21 cellular contexts compared by ENCODE assay signal in the genomic region with DNA sequence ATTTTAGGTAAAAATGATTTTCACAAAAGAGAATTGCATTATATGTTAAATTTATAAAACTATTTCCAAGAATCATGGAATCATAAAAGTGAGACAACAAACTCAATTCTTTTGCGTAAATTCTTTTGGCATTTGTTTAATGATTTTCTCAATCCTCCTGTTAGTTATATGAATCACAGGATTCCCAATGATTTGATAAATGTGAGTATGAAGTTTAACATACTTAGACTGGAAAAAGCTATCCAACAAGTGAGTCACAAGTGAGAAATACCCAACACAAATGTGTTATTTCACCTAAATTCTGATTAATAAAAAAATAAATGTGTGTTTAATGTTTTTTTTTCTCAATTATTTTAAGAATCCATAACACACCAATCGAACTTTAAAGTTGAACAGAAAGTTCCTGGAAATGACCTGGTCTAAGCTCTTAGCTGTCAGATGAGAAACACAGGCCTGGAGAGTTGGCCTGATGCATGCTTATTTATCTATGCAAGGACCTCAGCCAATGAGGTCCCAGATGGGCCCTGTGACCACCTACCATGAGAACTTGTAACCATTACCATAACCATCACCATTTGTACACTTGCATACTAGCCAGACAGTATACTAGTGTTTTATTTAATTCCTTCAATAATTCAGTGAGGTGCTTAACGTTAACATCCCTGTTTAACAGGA.
A peak's percentile ranks its signal among the peaks of the same experiment; 100 is the strongest.
DNase-seq lines count a peak whose midpoint lies in the region; ATAC-seq and TF ChIP-seq lines count a peak whose summit lies in the region.
"Had no signal": no experiment of that assay in that cellular context is flagged by ENCODE, and none has a peak within 500 bp of the region (broad histone marks: within the 10 kb centered on the region; RNA-seq: fewer than 3 reads in every experiment).

No MANE protein-coding gene starts in this region.

- H3K4me2 ChIP-seq in GM23248 (ENCODE audit: unreplicated experiment), result peak overlapping the region; percentile 60
- H3K4me2 ChIP-seq in skeletal muscle satellite cell (ENCODE audit: low read length), result no peak overlapping the region
- H3K4me2 ChIP-seq: BLaER1, neural progenitor cell, PC-9 had no signal

- in situ Hi-C loops in GM23248 (cut with MboI) (no loop called here), astrocyte of the spinal cord (cut with HindIII; ENCODE audit: low sequenced_read_pairs) (no loop called here)

- H3K4me1 ChIP-seq in GM23248 (ENCODE audit: insufficient read depth) (peaks cover 55% of the 10 kb centered on the region), right cardiac atrium (ENCODE audit: control insufficient read depth, insufficient read depth, low read length) (peaks cover 6% of the 10 kb centered on the region), skeletal muscle satellite cell (ENCODE audit: control insufficient read depth, insufficient read depth, low read length) (peaks cover 50% of the 10 kb centered on the region)
- H3K4me1 ChIP-seq: BLaER1 had no signal

- no peak overlapping the region for H2AFZ ChIP-seq in GM23248
- H2AFZ ChIP-seq: neural progenitor cell, PC-9 had no signal

- no peaks in the 10 kb centered on the region for H3K79me2 ChIP-seq in GM23248 (ENCODE audit: insufficient read depth)

- TF ChIP-seq CTCF in astrocyte of the spinal cord (IDR thresholded peaks at IDR 0.05; ENCODE audit: low read depth, low read length), result no peak

- H3K27me3 Mint-ChIP-seq in effector memory CD8-positive, alpha-beta T cell, result peaks cover 0 to 9% of the 10 kb centered on the region in 2 donors
- no peaks in the 10 kb centered on the region for H3K27me3 Mint-ChIP-seq in T-helper 17 cell

- no peak overlapping the region for H3K4me3 ChIP-seq in GM23248
- H3K4me3 ChIP-seq in astrocyte of the spinal cord (ENCODE audit: low read depth, low read length), result no peak overlapping the region
- no peak overlapping the region for H3K4me3 ChIP-seq in right cardiac atrium (ENCODE audit: low read length)
- no peak overlapping the region for H3K4me3 ChIP-seq in skeletal muscle satellite cell (ENCODE audit: low read length)
- H3K4me3 ChIP-seq: BLaER1, coronary artery, neural progenitor cell, PC-9 had no signal

- H3K9ac ChIP-seq in GM23248 (0 out of 2 replicates have a peak overlapping the region, but pooled peaks have one; percentile 6), skeletal muscle satellite cell (ENCODE audit: low read depth, low read length) (peak overlapping the region; percentile 44)
- H3K9ac ChIP-seq: BLaER1, neural progenitor cell had no signal

- H3K4me3 Mint-ChIP-seq in effector memory CD8-positive, alpha-beta T cell, result no peak overlapping the region
- no peak overlapping the region for H3K4me3 Mint-ChIP-seq in T-helper 17 cell
- H3K4me3 Mint-ChIP-seq: immature natural killer cell, neural progenitor cell had no signal

- H3K27ac Mint-ChIP-seq in effector memory CD8-positive, alpha-beta T cell, result no peak overlapping the region
- H3K27ac Mint-ChIP-seq in T-helper 17 cell, result no peak overlapping the region
- H3K27ac Mint-ChIP-seq: immature natural killer cell, neural progenitor cell had no signal

- H3K4me1 Mint-ChIP-seq in effector memory CD8-positive, alpha-beta T cell (ENCODE audit: low read depth in 2 of 2), result no peaks in the 10 kb centered on the region
- H3K4me1 Mint-ChIP-seq in T-helper 17 cell, result no peaks in the 10 kb centered on the region
- H3K4me1 Mint-ChIP-seq: immature natural killer cell had no signal

- ATAC-seq in right cardiac atrium, result peak; percentile 20 to 26
- ATAC-seq in effector memory CD8-positive, alpha-beta T cell (replicated peaks), result no peak
- no peak for ATAC-seq in T-helper 17 cell

- H3K27ac ChIP-seq in GM23248 (peak overlapping the region; percentile 78), right cardiac atrium (ENCODE audit: low read length) (no peak overlapping the region)
- H3K27ac ChIP-seq: BLaER1, neural progenitor cell, PC-9 had no signal

- DNase-seq in GM23248 (peak; percentile 64), astrocyte of the spinal cord (ENCODE audit: low read depth, low spot score) (peak; percentile 39), right cardiac atrium (peak in 2 of 3 donors; percentile 34 to 50), cerebellar cortex (ENCODE audit: low spot score) (no peak), T-helper 17 cell (no peak)
- no peak for DNase-seq in activated CD4-positive, CD25-positive, alpha-beta regulatory T cell treated with anti-CD3 and anti-CD28 coated beads, Interleukin-2, amount 50 U/mL, for 72 hours
- no peak for DNase-seq in effector memory CD8-positive, alpha-beta T cell
- DNase-seq: activated CD4-positive, alpha-beta T cell treated with anti-CD3 and anti-CD28 coated beads for 4 hours; activated gamma-delta T cell; amygdala; glutamatergic neuron; immature natural killer cell; NCI-H1105 treated with DMSO at 0.1 percent for 48 hours; PC-9; stimulated activated CD4-positive, alpha-beta T cell treated with anti-CD3 and anti-CD28 coated beads, Interleukin-2, amount 100 ng/mL, for 48 hours; substantia nigra; T1000 had no signal

- WGBS in GM23248 (ENCODE audit: low coverage in 1 of 2, low lambda C conversion rate in 2 of 2, missing lambda C conversion rate in 2 of 2), 2 experiments, result 17 to 19% methylated on average over 3 of the region's 3 CpGs
- WGBS in right cardiac atrium, result 72% methylated on average over 3 of the region's 3 CpGs

- H3K27me3 ChIP-seq in GM23248 (replicated peaks; ENCODE audit: insufficient read depth), result no peaks in the 10 kb centered on the region
- no peaks in the 10 kb centered on the region for H3K27me3 ChIP-seq in right cardiac atrium (ENCODE audit: control insufficient read depth, insufficient read depth)
- H3K27me3 ChIP-seq in skeletal muscle satellite cell (ENCODE audit: control insufficient read depth, insufficient read depth, low read length), result no peaks in the 10 kb centered on the region
- H3K27me3 ChIP-seq: BLaER1, neural progenitor cell had no signal

- no peaks in the 10 kb centered on the region for H3K36me3 ChIP-seq in GM23248 (ENCODE audit: low read depth)
- H3K36me3 ChIP-seq in skeletal muscle satellite cell (ENCODE audit: insufficient read depth, low read length), result no peaks in the 10 kb centered on the region
- H3K36me3 ChIP-seq: BLaER1, neural progenitor cell had no signal

- no peaks in the 10 kb centered on the region for H4K20me1 ChIP-seq in GM23248 (ENCODE audit: insufficient read depth)
- H4K20me1 ChIP-seq: BLaER1 had no signal

- H3K9me3 Mint-ChIP-seq in effector memory CD8-positive, alpha-beta T cell, result no peaks in the 10 kb centered on the region

- H3K9me2 ChIP-seq in GM23248 (ENCODE audit: insufficient read depth), result no peaks in the 10 kb centered on the region

- intact Hi-C loops in right cardiac atrium (cut with DNase I), result no loop called here

- H3K9me3 ChIP-seq in GM23248 (ENCODE audit: low read depth) (no peaks in the 10 kb centered on the region), right cardiac atrium (ENCODE audit: control insufficient read depth, low read length) (no peaks in the 10 kb centered on the region), skeletal muscle satellite cell (replicated peaks; ENCODE audit: low read length) (no peaks in the 10 kb centered on the region), T-helper 17 cell (ENCODE audit: control insufficient read depth, low read length, poor library complexity, severe bottlenecking) (no peaks in the 10 kb centered on the region)
- H3K9me3 ChIP-seq: BLaER1 had no signal

- no peaks in the 10 kb centered on the region for H3K36me3 Mint-ChIP-seq in effector memory CD8-positive, alpha-beta T cell (ENCODE audit: insufficient read depth)
- H3K36me3 Mint-ChIP-seq in T-helper 17 cell (ENCODE audit: low read depth), result no peaks in the 10 kb centered on the region
- H3K36me3 Mint-ChIP-seq: immature natural killer cell had no signal

- H3F3A ChIP-seq in GM23248 (ENCODE audit: insufficient read depth), result peaks cover 47% of the 10 kb centered on the region

Comparison
In these comparisons a context has a peak if more than half of its experiments do, and no peak if none do; other contexts are left out.
1. DNase-seq: peak in GM23248 (single experiment), astrocyte of the spinal cord (single experiment) and right cardiac atrium (2 of 3); none in activated CD4-positive, CD25-positive, alpha-beta regulatory T cell treated with anti-CD3 and anti-CD28 coated beads, Interleukin-2, amount 50 U/mL, for 72 hours (single experiment), cerebellar cortex (single experiment), effector memory CD8-positive, alpha-beta T cell (0 of 3) and T-helper 17 cell (0 of 3).
2. ATAC-seq: peak in right cardiac atrium (2 of 2); none in effector memory CD8-positive, alpha-beta T cell (single experiment) and T-helper 17 cell (single experiment).